In genomic region chr7:104891949-104892348, GRCh38 we compare ENCODE assay signal across 32 cellular contexts.
"Had no signal": no experiment of that assay in that cellular context is flagged by ENCODE, and none has a peak within 500 bp of the region (broad histone marks: within the 10 kb centered on the region; RNA-seq: fewer than 3 reads in every experiment).

No MANE protein-coding gene starts in this region.

- H3K4me1 ChIP-seq: adrenal gland, body of pancreas, breast epithelium, SJCRH30 had no signal

- H3K4me3 ChIP-seq: adrenal gland, body of pancreas, breast epithelium, SJCRH30, SK-N-MC had no signal

- DNase-seq: activated B cell treated with CpG ODN at 0.5 μM for 24 hours; activated CD4-positive, alpha-beta memory T cell treated with anti-CD3 and anti-CD28 coated beads, Interleukin-2, amount 10 ng/mL, durations not matched to agents 7 days and 5 days; activated CD4-positive, alpha-beta T cell treated with anti-CD3 and anti-CD28 coated beads for 48 hours; activated CD4-positive, CD25-positive, alpha-beta regulatory T cell treated with anti-CD3 and anti-CD28 coated beads, Interleukin-2, amount 50 U/mL, for 72 hours; activated CD8-positive, alpha-beta memory T cell treated with anti-CD3 and anti-CD28 coated beads for 24 hours; activated CD8-positive, alpha-beta memory T cell treated with anti-CD3 and anti-CD28 coated beads, Interleukin-2, amount 10 ng/mL, durations not matched to agents 7 days and 5 days; activated gamma-delta T cell; activated naive CD4-positive, alpha-beta T cell treated with Interleukin-2 at 50 U/mL for 16 hours; activated T-cell treated with anti-CD3 and anti-CD28 coated beads, Interleukin-2, amount 50 U/mL, for 1 hour; activated T-cell treated with anti-CD3 and anti-CD28 coated beads, Interleukin-2, amount 50 U/mL, for 72 hours; body of pancreas; caudate nucleus; cerebellar nuclear complex; Karpas-422; NCI-H1048; NCI-H1105 treated with DMSO at 0.1 percent for 48 hours; NCI-H1436; NCI-H1694; NCI-H1930; NCI-H2081 treated with DMSO at 0.1 percent for 48 hours; NCI-H226; NCI-H446 treated with DMSO at 0.1 percent for 48 hours; NCI-H524; NCI-H69; SHP77; SJCRH30; T1000 had no signal

- H3K36me3 ChIP-seq: adrenal gland, breast epithelium, SJCRH30 had no signal

- H3K27ac ChIP-seq: adrenal gland, body of pancreas, breast epithelium, SJCRH30, SK-N-MC had no signal

- ATAC-seq: activated CD8-positive, alpha-beta memory T cell treated with anti-CD3 and anti-CD28 coated beads, Interleukin-2, amount 10 ng/mL, durations not matched to agents 7 days and 5 days; activated T-cell treated with anti-CD3 and anti-CD28 coated beads, Interleukin-2, amount 50 U/mL, for 72 hours; body of pancreas; Panc1 had no signal

- H3K9me3 ChIP-seq: adrenal gland, body of pancreas, breast epithelium, SJCRH30 had no signal

- H3K27me3 ChIP-seq: adrenal gland, body of pancreas, breast epithelium, SJCRH30 had no signal

- FAIRE-seq: astrocyte had no signal
